ENCODE assay signal across 1 cellular context in the genomic region with DNA sequence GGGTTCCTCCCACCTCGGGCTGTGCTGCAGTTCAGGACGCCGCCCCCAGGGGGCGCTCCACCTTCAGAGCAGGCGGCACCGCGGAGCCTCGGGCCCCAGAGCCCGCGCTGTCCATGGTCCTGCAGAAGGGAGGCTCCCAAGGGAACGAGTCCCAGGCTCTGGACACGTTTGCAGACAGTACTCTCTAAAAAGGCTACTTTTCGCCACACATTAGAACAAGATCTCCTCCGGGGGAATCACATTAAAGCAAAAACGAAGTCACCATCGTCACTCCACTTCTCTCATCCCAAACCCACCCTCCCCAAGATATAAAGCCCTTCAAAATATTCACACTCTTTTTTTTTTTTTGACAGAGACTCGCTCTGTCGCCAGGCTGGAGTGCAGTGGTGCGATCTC.
A peak's percentile ranks its signal among the peaks of the same experiment; 100 is the strongest.
TF ChIP-seq lines count a peak whose summit lies in the region.

No MANE protein-coding gene starts in this region.

TF ChIP-seq in K562, 482 proteins besides CTCF, POLR2A, EP300 and RAD21 (continued from another document and continues in another):
- TF ChIP-seq SP2 (IDR thresholded peaks at IDR 0.05; ENCODE audit: extremely low read depth, low read depth, low read length, poor library complexity, severe bottlenecking) (no peak), YBX1 (IDR thresholded peaks at IDR 0.05) (no peak), FOXA1 (IDR thresholded peaks at IDR 0.05; ENCODE audit: borderline replicate concordance) (no peak), ZNF57 (CRISPR knock-in tag; IDR thresholded peaks at IDR 0.05) (no peak), ATF7 (IDR thresholded peaks at IDR 0.05) (no peak), NELFE (IDR thresholded peaks at IDR 0.05; ENCODE audit: insufficient read depth, insufficient read length) (no peak), PTTG1 (tag; IDR thresholded peaks at IDR 0.05; ENCODE audit: low read depth) (no peak), ZNF436 (CRISPR knock-in tag; IDR thresholded peaks at IDR 0.05) (no peak), ZNF75A (CRISPR knock-in tag; IDR thresholded peaks at IDR 0.05) (no peak), KLF6 (CRISPR knock-in tag; IDR thresholded peaks at IDR 0.05; ENCODE audit: borderline replicate concordance) (no peak), HDGF (IDR thresholded peaks at IDR 0.05) (no peak), FOXA3 (CRISPR knock-in tag; conservative IDR thresholded peaks at IDR 0.05 in 1 of 2, IDR thresholded peaks at IDR 0.05 in 1 of 2) (peak in 1 of 2 experiments; percentile 85; a peak in 2 of 4 replicates), CAMTA2 (CRISPR knock-in tag; conservative IDR thresholded peaks at IDR 0.05) (no peak)
- TF ChIP-seq, protein P1, sequence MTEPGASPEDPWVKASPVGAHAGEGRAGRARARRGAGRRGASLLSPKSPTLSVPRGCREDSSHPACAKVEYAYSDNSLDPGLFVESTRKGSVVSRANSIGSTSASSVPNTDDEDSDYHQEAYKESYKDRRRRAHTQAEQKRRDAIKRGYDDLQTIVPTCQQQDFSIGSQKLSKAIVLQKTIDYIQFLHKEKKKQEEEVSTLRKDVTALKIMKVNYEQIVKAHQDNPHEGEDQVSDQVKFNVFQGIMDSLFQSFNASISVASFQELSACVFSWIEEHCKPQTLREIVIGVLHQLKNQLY (CRISPR knock-in tag; conservative IDR thresholded peaks at IDR 0.05): peak in 1 of 2 experiments; percentile 98; a peak in 1 of 4 replicates
- TF ChIP-seq, protein P2, sequence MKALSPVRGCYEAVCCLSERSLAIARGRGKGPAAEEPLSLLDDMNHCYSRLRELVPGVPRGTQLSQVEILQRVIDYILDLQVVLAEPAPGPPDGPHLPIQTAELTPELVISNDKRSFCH (CRISPR knock-in tag; IDR thresholded peaks at IDR 0.05): no peak
- TF ChIP-seq, protein P2 (tag; IDR thresholded peaks at IDR 0.05): 0 out of 2 replicates have a peak, but pooled peaks have one; percentile 39
- TF ChIP-seq, protein P3, sequence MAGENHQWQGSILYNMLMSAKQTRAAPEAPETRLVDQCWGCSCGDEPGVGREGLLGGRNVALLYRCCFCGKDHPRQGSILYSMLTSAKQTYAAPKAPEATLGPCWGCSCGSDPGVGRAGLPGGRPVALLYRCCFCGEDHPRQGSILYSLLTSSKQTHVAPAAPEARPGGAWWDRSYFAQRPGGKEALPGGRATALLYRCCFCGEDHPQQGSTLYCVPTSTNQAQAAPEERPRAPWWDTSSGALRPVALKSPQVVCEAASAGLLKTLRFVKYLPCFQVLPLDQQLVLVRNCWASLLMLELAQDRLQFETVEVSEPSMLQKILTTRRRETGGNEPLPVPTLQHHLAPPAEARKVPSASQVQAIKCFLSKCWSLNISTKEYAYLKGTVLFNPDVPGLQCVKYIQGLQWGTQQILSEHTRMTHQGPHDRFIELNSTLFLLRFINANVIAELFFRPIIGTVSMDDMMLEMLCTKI (IDR thresholded peaks at IDR 0.05; ENCODE audit: partially characterized antibody): no peak
- TF ChIP-seq, protein P4, sequence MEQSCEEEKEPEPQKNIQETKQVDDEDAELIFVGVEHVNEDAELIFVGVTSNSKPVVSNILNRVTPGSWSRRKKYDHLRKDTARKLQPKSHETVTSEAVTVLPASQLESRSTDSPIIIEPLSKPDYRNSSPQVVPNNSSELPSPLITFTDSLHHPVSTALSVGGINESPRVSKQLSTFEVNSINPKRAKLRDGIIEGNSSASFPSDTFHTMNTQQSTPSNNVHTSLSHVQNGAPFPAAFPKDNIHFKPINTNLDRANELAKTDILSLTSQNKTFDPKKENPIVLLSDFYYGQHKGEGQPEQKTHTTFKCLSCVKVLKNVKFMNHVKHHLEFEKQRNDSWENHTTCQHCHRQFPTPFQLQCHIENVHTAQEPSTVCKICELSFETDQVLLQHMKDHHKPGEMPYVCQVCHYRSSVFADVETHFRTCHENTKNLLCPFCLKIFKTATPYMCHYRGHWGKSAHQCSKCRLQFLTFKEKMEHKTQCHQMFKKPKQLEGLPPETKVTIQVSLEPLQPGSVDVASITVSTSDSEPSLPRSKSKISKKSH (CRISPR knock-in tag; IDR thresholded peaks at IDR 0.05): no peak
- TF ChIP-seq, protein P5, sequence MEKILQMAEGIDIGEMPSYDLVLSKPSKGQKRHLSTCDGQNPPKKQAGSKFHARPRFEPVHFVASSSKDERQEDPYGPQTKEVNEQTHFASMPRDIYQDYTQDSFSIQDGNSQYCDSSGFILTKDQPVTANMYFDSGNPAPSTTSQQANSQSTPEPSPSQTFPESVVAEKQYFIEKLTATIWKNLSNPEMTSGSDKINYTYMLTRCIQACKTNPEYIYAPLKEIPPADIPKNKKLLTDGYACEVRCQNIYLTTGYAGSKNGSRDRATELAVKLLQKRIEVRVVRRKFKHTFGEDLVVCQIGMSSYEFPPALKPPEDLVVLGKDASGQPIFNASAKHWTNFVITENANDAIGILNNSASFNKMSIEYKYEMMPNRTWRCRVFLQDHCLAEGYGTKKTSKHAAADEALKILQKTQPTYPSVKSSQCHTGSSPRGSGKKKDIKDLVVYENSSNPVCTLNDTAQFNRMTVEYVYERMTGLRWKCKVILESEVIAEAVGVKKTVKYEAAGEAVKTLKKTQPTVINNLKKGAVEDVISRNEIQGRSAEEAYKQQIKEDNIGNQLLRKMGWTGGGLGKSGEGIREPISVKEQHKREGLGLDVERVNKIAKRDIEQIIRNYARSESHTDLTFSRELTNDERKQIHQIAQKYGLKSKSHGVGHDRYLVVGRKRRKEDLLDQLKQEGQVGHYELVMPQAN (IDR thresholded peaks at IDR 0.05; ENCODE audit: borderline replicate concordance): no peak
- TF ChIP-seq, protein P6, sequence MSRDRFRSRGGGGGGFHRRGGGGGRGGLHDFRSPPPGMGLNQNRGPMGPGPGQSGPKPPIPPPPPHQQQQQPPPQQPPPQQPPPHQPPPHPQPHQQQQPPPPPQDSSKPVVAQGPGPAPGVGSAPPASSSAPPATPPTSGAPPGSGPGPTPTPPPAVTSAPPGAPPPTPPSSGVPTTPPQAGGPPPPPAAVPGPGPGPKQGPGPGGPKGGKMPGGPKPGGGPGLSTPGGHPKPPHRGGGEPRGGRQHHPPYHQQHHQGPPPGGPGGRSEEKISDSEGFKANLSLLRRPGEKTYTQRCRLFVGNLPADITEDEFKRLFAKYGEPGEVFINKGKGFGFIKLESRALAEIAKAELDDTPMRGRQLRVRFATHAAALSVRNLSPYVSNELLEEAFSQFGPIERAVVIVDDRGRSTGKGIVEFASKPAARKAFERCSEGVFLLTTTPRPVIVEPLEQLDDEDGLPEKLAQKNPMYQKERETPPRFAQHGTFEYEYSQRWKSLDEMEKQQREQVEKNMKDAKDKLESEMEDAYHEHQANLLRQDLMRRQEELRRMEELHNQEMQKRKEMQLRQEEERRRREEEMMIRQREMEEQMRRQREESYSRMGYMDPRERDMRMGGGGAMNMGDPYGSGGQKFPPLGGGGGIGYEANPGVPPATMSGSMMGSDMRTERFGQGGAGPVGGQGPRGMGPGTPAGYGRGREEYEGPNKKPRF (IDR thresholded peaks at IDR 0.05; ENCODE audit: low read depth, low read length): no peak
- TF ChIP-seq, protein P7, sequence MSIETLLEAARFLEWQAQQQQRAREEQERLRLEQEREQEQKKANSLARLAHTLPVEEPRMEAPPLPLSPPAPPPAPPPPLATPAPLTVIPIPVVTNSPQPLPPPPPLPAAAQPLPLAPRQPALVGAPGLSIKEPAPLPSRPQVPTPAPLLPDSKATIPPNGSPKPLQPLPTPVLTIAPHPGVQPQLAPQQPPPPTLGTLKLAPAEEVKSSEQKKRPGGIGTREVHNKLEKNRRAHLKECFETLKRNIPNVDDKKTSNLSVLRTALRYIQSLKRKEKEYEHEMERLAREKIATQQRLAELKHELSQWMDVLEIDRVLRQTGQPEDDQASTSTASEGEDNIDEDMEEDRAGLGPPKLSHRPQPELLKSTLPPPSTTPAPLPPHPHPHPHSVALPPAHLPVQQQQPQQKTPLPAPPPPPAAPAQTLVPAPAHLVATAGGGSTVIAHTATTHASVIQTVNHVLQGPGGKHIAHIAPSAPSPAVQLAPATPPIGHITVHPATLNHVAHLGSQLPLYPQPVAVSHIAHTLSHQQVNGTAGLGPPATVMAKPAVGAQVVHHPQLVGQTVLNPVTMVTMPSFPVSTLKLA (conservative IDR thresholded peaks at IDR 0.05): peak; percentile 55 to 80
- TF ChIP-seq, protein P8, sequence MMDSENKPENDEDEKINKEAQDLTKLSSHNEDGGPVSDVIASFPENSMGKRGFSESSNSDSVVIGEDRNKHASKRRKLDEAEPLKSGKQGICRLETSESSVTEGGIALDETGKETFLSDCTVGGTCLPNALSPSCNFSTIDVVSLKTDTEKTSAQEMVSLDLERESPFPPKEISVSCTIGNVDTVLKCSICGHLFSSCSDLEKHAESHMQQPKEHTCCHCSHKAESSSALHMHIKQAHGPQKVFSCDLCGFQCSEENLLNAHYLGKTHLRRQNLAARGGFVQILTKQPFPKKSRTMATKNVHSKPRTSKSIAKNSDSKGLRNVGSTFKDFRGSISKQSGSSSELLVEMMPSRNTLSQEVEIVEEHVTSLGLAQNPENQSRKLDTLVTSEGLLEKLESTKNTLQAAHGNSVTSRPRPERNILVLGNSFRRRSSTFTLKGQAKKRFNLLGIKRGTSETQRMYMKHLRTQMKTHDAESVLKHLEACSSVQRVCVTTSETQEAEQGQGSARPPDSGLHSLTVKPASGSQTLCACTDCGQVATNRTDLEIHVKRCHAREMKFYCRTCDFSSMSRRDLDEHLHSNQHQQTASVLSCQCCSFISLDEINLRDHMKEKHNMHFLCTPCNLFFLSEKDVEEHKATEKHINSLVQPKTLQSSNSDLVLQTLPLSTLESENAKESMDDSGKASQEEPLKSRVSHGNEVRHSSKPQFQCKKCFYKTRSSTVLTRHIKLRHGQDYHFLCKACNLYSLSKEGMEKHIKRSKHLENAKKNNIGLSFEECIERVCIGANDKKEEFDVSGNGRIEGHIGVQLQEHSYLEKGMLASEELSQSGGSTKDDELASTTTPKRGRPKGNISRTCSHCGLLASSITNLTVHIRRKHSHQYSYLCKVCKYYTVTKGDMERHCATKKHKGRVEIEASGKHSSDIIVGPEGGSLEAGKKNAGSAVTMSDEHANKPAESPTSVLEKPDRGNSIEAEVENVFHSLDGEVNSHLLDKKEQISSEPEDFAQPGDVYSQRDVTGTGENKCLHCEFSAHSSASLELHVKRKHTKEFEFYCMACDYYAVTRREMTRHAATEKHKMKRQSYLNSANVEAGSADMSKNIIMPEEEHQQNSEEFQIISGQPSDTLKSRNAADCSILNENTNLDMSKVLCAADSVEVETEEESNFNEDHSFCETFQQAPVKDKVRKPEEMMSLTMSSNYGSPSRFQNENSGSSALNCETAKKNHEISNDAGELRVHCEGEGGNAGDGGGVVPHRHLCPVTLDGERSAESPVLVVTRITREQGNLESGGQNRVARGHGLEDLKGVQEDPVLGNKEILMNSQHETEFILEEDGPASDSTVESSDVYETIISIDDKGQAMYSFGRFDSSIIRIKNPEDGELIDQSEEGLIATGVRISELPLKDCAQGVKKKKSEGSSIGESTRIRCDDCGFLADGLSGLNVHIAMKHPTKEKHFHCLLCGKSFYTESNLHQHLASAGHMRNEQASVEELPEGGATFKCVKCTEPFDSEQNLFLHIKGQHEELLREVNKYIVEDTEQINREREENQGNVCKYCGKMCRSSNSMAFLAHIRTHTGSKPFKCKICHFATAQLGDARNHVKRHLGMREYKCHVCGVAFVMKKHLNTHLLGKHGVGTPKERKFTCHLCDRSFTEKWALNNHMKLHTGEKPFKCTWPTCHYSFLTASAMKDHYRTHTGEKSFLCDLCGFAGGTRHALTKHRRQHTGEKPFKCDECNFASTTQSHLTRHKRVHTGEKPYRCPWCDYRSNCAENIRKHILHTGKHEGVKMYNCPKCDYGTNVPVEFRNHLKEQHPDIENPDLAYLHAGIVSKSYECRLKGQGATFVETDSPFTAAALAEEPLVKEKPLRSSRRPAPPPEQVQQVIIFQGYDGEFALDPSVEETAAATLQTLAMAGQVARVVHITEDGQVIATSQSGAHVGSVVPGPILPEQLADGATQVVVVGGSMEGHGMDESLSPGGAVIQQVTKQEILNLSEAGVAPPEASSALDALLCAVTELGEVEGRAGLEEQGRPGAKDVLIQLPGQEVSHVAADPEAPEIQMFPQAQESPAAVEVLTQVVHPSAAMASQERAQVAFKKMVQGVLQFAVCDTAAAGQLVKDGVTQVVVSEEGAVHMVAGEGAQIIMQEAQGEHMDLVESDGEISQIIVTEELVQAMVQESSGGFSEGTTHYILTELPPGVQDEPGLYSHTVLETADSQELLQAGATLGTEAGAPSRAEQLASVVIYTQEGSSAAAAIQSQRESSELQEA (IDR thresholded peaks at IDR 0.05; ENCODE audit: low read depth): no peak
- TF ChIP-seq, protein P9, sequence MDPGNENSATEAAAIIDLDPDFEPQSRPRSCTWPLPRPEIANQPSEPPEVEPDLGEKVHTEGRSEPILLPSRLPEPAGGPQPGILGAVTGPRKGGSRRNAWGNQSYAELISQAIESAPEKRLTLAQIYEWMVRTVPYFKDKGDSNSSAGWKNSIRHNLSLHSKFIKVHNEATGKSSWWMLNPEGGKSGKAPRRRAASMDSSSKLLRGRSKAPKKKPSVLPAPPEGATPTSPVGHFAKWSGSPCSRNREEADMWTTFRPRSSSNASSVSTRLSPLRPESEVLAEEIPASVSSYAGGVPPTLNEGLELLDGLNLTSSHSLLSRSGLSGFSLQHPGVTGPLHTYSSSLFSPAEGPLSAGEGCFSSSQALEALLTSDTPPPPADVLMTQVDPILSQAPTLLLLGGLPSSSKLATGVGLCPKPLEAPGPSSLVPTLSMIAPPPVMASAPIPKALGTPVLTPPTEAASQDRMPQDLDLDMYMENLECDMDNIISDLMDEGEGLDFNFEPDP (CRISPR knock-in tag; IDR thresholded peaks at IDR 0.05): no peak
- TF ChIP-seq, protein P10, sequence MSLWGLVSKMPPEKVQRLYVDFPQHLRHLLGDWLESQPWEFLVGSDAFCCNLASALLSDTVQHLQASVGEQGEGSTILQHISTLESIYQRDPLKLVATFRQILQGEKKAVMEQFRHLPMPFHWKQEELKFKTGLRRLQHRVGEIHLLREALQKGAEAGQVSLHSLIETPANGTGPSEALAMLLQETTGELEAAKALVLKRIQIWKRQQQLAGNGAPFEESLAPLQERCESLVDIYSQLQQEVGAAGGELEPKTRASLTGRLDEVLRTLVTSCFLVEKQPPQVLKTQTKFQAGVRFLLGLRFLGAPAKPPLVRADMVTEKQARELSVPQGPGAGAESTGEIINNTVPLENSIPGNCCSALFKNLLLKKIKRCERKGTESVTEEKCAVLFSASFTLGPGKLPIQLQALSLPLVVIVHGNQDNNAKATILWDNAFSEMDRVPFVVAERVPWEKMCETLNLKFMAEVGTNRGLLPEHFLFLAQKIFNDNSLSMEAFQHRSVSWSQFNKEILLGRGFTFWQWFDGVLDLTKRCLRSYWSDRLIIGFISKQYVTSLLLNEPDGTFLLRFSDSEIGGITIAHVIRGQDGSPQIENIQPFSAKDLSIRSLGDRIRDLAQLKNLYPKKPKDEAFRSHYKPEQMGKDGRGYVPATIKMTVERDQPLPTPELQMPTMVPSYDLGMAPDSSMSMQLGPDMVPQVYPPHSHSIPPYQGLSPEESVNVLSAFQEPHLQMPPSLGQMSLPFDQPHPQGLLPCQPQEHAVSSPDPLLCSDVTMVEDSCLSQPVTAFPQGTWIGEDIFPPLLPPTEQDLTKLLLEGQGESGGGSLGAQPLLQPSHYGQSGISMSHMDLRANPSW (CRISPR knock-in tag; IDR thresholded peaks at IDR 0.05): peak; percentile 95; the same call in 1 of the 2 replicates
